In the genomic region with DNA sequence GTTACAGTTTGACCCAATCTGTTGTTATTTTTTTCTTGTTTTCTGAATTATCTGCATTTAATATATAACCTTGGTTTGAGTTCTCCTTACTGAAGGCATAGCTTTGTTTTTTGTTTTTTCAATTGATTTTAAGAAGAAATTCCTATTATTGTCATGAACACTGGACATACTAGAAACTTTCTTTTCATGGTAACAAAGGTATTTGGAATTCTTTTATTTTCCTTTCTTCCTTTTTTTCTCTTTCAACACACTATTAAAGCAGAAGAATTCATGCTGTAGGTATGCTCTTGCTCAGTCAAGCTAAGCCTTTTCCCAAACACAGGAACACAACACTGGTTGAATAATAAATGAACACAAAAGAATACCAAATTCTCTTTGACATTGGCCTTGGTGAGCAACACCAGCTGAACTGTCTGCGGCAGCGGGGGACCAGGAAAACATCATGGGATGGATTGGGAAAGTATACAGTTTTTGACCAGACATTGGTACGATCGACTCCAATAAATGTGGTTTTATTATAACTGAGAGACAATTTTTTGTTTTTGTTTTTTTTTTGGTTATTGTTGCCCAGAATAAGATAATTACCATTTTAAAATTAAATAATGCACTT, we compare ENCODE assay signal across 19 cellular contexts. TPM values are rescaled to one million over a fixed set of nuclear protein-coding genes. Genes with fewer than 3 reads are reported as not detected.
A peak's percentile ranks its signal among the peaks of the same experiment; 100 is the strongest.
DNase-seq lines count a peak whose midpoint lies in the region; ATAC-seq and TF ChIP-seq lines count a peak whose summit lies in the region.
"Had no signal": no experiment of that assay in that cellular context is flagged by ENCODE, and none has a peak within 500 bp of the region (broad histone marks: within the 10 kb centered on the region; RNA-seq: fewer than 3 reads in every experiment).

No MANE protein-coding gene starts in this region.

- H3K23ac ChIP-seq in H9 (ENCODE audit: insufficient read length, low read depth, low read length) (no peak overlapping the region), IMR-90 (ENCODE audit: low read depth, low read length) (no peak overlapping the region)

- H3K4me1 Mint-ChIP-seq in H9 (peaks cover 24 to 25% of the 10 kb centered on the region in 2 experiments), endodermal cell (peaks cover 2% of the 10 kb centered on the region), progenitor cell of endocrine pancreas (ENCODE audit: low read depth) (peaks cover 8% of the 10 kb centered on the region)

- H3K56ac ChIP-seq in H9 (ENCODE audit: insufficient read length, low read depth, low read length): no peak overlapping the region
- H3K56ac ChIP-seq in IMR-90 (ENCODE audit: extremely low read depth, insufficient read depth, low read length): 0 out of 2 replicates have a peak overlapping the region, but pooled peaks have one; percentile 17

- intact Hi-C loops in IMR-90 (cut with micrococcal nuclease): loop anchor here (5.0 kb wide), 1 partner anchor 33 kb away; no protein-coding TSS in a partner anchor

- H4K91ac ChIP-seq in H9 (ENCODE audit: insufficient read length, low read depth, low read length): no peak overlapping the region
- H4K91ac ChIP-seq in IMR-90 (ENCODE audit: insufficient read depth, low read depth, low read length): no peak overlapping the region

- in situ Hi-C loops in IMR-90 (cut with MboI; ENCODE audit: low sequenced_read_pairs): no loop called here

- H3T11ph ChIP-seq in H9 (ENCODE audit: low read length): no peak overlapping the region

- H3K36me3 Mint-ChIP-seq in H9 (ENCODE audit: insufficient read depth in 1 of 3, low read depth in 3 of 3) (peaks cover 54 to 82% (median 81%) of the 10 kb centered on the region in 3 experiments; a peak in 6 of 7 replicates), endodermal cell (ENCODE audit: low read depth) (peaks cover 76% of the 10 kb centered on the region), progenitor cell of endocrine pancreas (ENCODE audit: insufficient read depth) (peaks cover 36% of the 10 kb centered on the region)

- no peak overlapping the region for H2BK120ac ChIP-seq in H9 (ENCODE audit: low read depth, low read length, poor library complexity, severe bottlenecking)
- H2BK120ac ChIP-seq in IMR-90 (ENCODE audit: low read depth, low read length): no peak overlapping the region

- no peak for DNase-seq in H9
- no peak for DNase-seq in IMR-90
- no peak for DNase-seq in endodermal cell
- DNase-seq in progenitor cell of endocrine pancreas (ENCODE audit: low spot score, unreplicated experiment): no peak
- no peak for DNase-seq in SIG-M5 treated with dmso at 0.1 percent for 504 hours (lab: John Stamatoyannopoulos, UW; ENCODE audit: unreplicated experiment)
- DNase-seq: AML-193; CD4-positive, alpha-beta T cell; H7; KG1; MG63; NCI-H2029; NCI-H446; NCI-H524 treated with DMSO at 0.1 percent for 48 hours; NCI-H774; PC-3 had no signal

- H3K79me1 ChIP-seq in H9 (ENCODE audit: insufficient read depth, low read depth, low read length, poor library complexity, severe bottlenecking): no peaks in the 10 kb centered on the region
- no peaks in the 10 kb centered on the region; a peak in 2 of 4 replicates for H3K79me1 ChIP-seq in IMR-90 (ENCODE audit: low read depth in 1 of 2, low read length in 2 of 2)

- no peak overlapping the region for H3K18ac ChIP-seq in H9 (ENCODE audit: insufficient read length, low read depth, low read length)
- no peak overlapping the region for H3K18ac ChIP-seq in IMR-90 (ENCODE audit: low read depth, low read length)

- no peaks in the 10 kb centered on the region for H3K9me3 Mint-ChIP-seq in H9
- no peaks in the 10 kb centered on the region for H3K9me3 Mint-ChIP-seq in endodermal cell
- peaks cover 2% of the 10 kb centered on the region for H3K9me3 Mint-ChIP-seq in progenitor cell of endocrine pancreas (ENCODE audit: low read depth)
- H3K9me3 Mint-ChIP-seq: CD4-positive, alpha-beta T cell had no signal

- H2AK5ac ChIP-seq in H9 (ENCODE audit: insufficient read length, low read length) (no peak overlapping the region), IMR-90 (ENCODE audit: low read depth, low read length) (no peak overlapping the region)

- H4K8ac ChIP-seq in H9 (replicated peaks; ENCODE audit: insufficient read length, low read depth, low read length) (no peak overlapping the region), IMR-90 (ENCODE audit: low read depth in 2 of 2, low read length in 2 of 2) (no peak overlapping the region)

- H2BK20ac ChIP-seq in H9 (ENCODE audit: low read depth, low read length, poor library complexity, severe bottlenecking) (no peak overlapping the region), IMR-90 (ENCODE audit: low read depth, low read length) (no peak overlapping the region)

- H3K9ac ChIP-seq in H9 (ENCODE audit: extremely low read depth, insufficient read length, low read length): no peak overlapping the region
- no peak overlapping the region for H3K9ac ChIP-seq in IMR-90 (ENCODE audit: low read depth, low read length)
- H3K9ac ChIP-seq in endodermal cell (ENCODE audit: extremely low read depth, low read length, poor library complexity, severe bottlenecking): no peak overlapping the region
- H3K9ac ChIP-seq: BLaER1 treated with 17β-estradiol and CSF1 and Interleukin-3, amounts not matched to agents 10 nM and 100 nM had no signal

- no peak overlapping the region for H2BK12ac ChIP-seq in H9 (ENCODE audit: insufficient read length, low read depth, low read length)

- H4K5ac ChIP-seq in H9 (ENCODE audit: insufficient read length, low read depth, low read length): no peak overlapping the region
- H4K5ac ChIP-seq in IMR-90 (ENCODE audit: low read depth, low read length): no peak overlapping the region

- TF ChIP-seq RAD21 in IMR-90 (IDR thresholded peaks at IDR 0.05; ENCODE audit: low read length): no peak

- no peaks in the 10 kb centered on the region for H3K27me3 ChIP-seq in H9 (ENCODE audit: insufficient read depth, low read length)
- no peaks in the 10 kb centered on the region for H3K27me3 ChIP-seq in IMR-90 (ENCODE audit: control insufficient read depth, insufficient read depth, low read length)
- no peaks in the 10 kb centered on the region for H3K27me3 ChIP-seq in endodermal cell (ENCODE audit: control insufficient read depth, insufficient read depth, low read length, poor library complexity, severe bottlenecking)
- H3K27me3 ChIP-seq: BLaER1 treated with 17β-estradiol and CSF1 and Interleukin-3, amounts not matched to agents 10 nM and 100 nM; MG63; SJSA1 had no signal

- H2BK5ac ChIP-seq in H9 (ENCODE audit: insufficient read length, low read length) (no peak overlapping the region), IMR-90 (ENCODE audit: low read depth, low read length, poor library complexity, severe bottlenecking) (no peak overlapping the region)

- no peaks in the 10 kb centered on the region for H3K9me1 ChIP-seq in IMR-90 (ENCODE audit: insufficient read depth, low read length)

- H3K79me2 ChIP-seq in H9 (ENCODE audit: insufficient read depth, low read length): no peaks in the 10 kb centered on the region

- ATAC-seq in IMR-90 (ENCODE audit: low read depth) (no peak), HG03196 (IDR thresholded peaks at IDR 0.05; ENCODE audit: unreplicated experiment) (no peak), HG02678 (IDR thresholded peaks at IDR 0.05; ENCODE audit: unreplicated experiment) (no peak)
- ATAC-seq: PC-3 had no signal

- POLR2A ChIA-PET in IMR-90 (lab: Charles Lee; ENCODE audit: unreplicated experiment): no interaction called here

- H3K4me1 ChIP-seq in H9 (ENCODE audit: insufficient read depth, low read length) (no peaks in the 10 kb centered on the region), IMR-90 (ENCODE audit: control insufficient read depth, insufficient read depth, low read length) (no peaks in the 10 kb centered on the region), endodermal cell (ENCODE audit: control insufficient read depth, insufficient read depth, low read length) (no peaks in the 10 kb centered on the region)
- H3K4me1 ChIP-seq: BLaER1 treated with 17β-estradiol and CSF1 and Interleukin-3, amounts not matched to agents 10 nM and 100 nM; SJSA1 had no signal

- H3K23me2 ChIP-seq in H9 (ENCODE audit: insufficient read length, low read depth, low read length, poor library complexity, severe bottlenecking): no peaks in the 10 kb centered on the region

- H3K9me3 ChIP-seq in H9 (ENCODE audit: control insufficient read depth, low read depth, low read length) (no peaks in the 10 kb centered on the region), IMR-90 (ENCODE audit: control insufficient read depth, insufficient read depth, low read length) (no peaks in the 10 kb centered on the region), endodermal cell (ENCODE audit: control insufficient read depth, low read length) (peaks cover 2% of the 10 kb centered on the region)
- H3K9me3 ChIP-seq: MG63, SJSA1 had no signal

- H3K27ac Mint-ChIP-seq in H9 (peak overlapping the region in 2 of 3 experiments; percentile 42 to 52; a peak in 5 of 7 replicates), endodermal cell (peak overlapping the region; percentile 18), progenitor cell of endocrine pancreas (peak overlapping the region; percentile 80)
- H3K27ac Mint-ChIP-seq: CD4-positive, alpha-beta T cell had no signal

- H2BK15ac ChIP-seq in H9 (ENCODE audit: low read depth, low read length): no peak overlapping the region
- no peak overlapping the region for H2BK15ac ChIP-seq in IMR-90 (ENCODE audit: low read depth, low read length)

- H2AFZ ChIP-seq in H9 (ENCODE audit: low read length): no peak overlapping the region
- no peak overlapping the region for H2AFZ ChIP-seq in IMR-90 (replicated peaks; ENCODE audit: low read length, poor library complexity)

- H3K4me3 Mint-ChIP-seq in H9 (no peak overlapping the region), endodermal cell (no peak overlapping the region), progenitor cell of endocrine pancreas (ENCODE audit: low read depth) (no peak overlapping the region)
- H3K4me3 Mint-ChIP-seq: CD4-positive, alpha-beta T cell had no signal

- no peak overlapping the region for H2AK9ac ChIP-seq in IMR-90 (replicated peaks; ENCODE audit: low read depth, low read length, poor library complexity)

- H3K14ac ChIP-seq in H9 (ENCODE audit: insufficient read depth, low read length) (no peak overlapping the region), IMR-90 (replicated peaks; ENCODE audit: low read depth, low read length) (no peak overlapping the region)

- BruUV-seq in IMR-90 (replicated peaks; lab: Mats Ljungman, UMichigan): no TSS peak

- H3K4me2 ChIP-seq in H9 (ENCODE audit: insufficient read depth, insufficient read length, low read length): no peak overlapping the region
- H3K4me2 ChIP-seq in IMR-90 (ENCODE audit: low read depth, low read length): no peak overlapping the region
- H3K4me2 ChIP-seq: BLaER1 treated with 17β-estradiol and CSF1 and Interleukin-3, amounts not matched to agents 10 nM and 100 nM had no signal

- H3K4me3 ChIP-seq in IMR-90 (ENCODE audit: insufficient read depth, low read depth, low read length) (no peak overlapping the region), endodermal cell (ENCODE audit: low read length) (no peak overlapping the region)
- H3K4me3 ChIP-seq: BLaER1 treated with 17β-estradiol and CSF1 and Interleukin-3, amounts not matched to agents 10 nM and 100 nM; MG63; SJSA1 had no signal

- H3K27me3 Mint-ChIP-seq in H9 (ENCODE audit: low read depth) (no peaks in the 10 kb centered on the region), endodermal cell (ENCODE audit: insufficient read depth) (no peaks in the 10 kb centered on the region), progenitor cell of endocrine pancreas (no peaks in the 10 kb centered on the region)
- H3K27me3 Mint-ChIP-seq: CD4-positive, alpha-beta T cell had no signal

- H3K4ac ChIP-seq in H9 (ENCODE audit: low read depth, low read length) (no peak overlapping the region), IMR-90 (ENCODE audit: low read depth, low read length) (no peak overlapping the region)

- H3K27ac ChIP-seq in H9 (ENCODE audit: insufficient read length, low read depth, low read length) (no peak overlapping the region), IMR-90 (ENCODE audit: insufficient read depth, low read length) (no peak overlapping the region), endodermal cell (ENCODE audit: low read depth, low read length) (no peak overlapping the region)
- H3K27ac ChIP-seq: BLaER1 treated with 17β-estradiol and CSF1 and Interleukin-3, amounts not matched to agents 10 nM and 100 nM; SJSA1 had no signal

- peaks cover 17% of the 10 kb centered on the region for H3K36me3 ChIP-seq in IMR-90 (ENCODE audit: control insufficient read depth, insufficient read depth, low read length)
- H3K36me3 ChIP-seq in endodermal cell (ENCODE audit: control insufficient read depth, insufficient read depth, low read length): peaks cover 96% of the 10 kb centered on the region

- WGBS in H9 (ENCODE audit: extremely low coverage, insufficient read length, low lambda C conversion rate): no CpG with 5 or more reads among the region's 4 CpGs
- WGBS in IMR-90 (ENCODE audit: extremely low coverage in 2 of 2, insufficient read length in 1 of 2), 2 experiments: no CpG with 5 or more reads among the region's 4 CpGs
- WGBS in endodermal cell (ENCODE audit: insufficient coverage in 1 of 2, insufficient read length in 1 of 2), 2 experiments: 100% methylated on average over 1 to 4 of the region's 4 CpGs

- TF ChIP-seq CTCF in H9 (conservative IDR thresholded peaks at IDR 0.05) (no peak), IMR-90 (conservative IDR thresholded peaks at IDR 0.05; ENCODE audit: low read depth, low read length) (no peak), endodermal cell (conservative IDR thresholded peaks at IDR 0.05) (no peak), progenitor cell of endocrine pancreas (IDR thresholded peaks at IDR 0.05; ENCODE audit: unreplicated experiment) (no peak)

- CTCF ChIA-PET in IMR-90 (lab: Yijun Ruan, JAX): no interaction called here

- TF ChIP-seq POLR2A in IMR-90 (IDR thresholded peaks at IDR 0.05; ENCODE audit: low read depth, low read length): no peak

- dilution Hi-C loops in IMR-90 (cut with HindIII; ENCODE audit: low sequenced_read_pairs, unreplicated experiment): no loop called here

- no peaks in the 10 kb centered on the region for H4K20me1 ChIP-seq in H9 (ENCODE audit: control insufficient read depth, insufficient read depth, insufficient read length)
- no peaks in the 10 kb centered on the region for H4K20me1 ChIP-seq in IMR-90 (ENCODE audit: insufficient read depth, low read length)

RNA-seq across cellular contexts. Expression of a gene that starts 23.1 kb away (rescaled TPM):
- total RNA-seq in H9 (2021) (164 and 168 TPM in 2 replicates), IMR-90 (2012; rRNA removed) (29.4 and 58.3 TPM in 2 replicates), endodermal cell (100 to 1,000 TPM; 139 to 160 TPM), progenitor cell of endocrine pancreas (143 and 156 TPM in 2 replicates)
- 20.8 and 24.8 TPM in 2 replicates for polyA plus RNA-seq in IMR-90 (2012; rRNA removed)
- polyA plus RNA-seq in IMR-90 (2012; cell fraction: cytosol; rRNA removed): 1.1 and 2.4 TPM in 2 replicates
- 4.6 and 45.9 TPM in 2 replicates for polyA plus RNA-seq in IMR-90 (2012; cell fraction: nucleus; rRNA removed; ENCODE audit: low replicate concordance)
- 117 TPM for polyA plus RNA-seq in endodermal cell (2013, experiment 1 of 2)
- polyA plus RNA-seq in endodermal cell (2013, experiment 2 of 2): 121 TPM

Comparison
In these comparisons a context has a peak if more than half of its experiments do, and no peak if none do; other contexts are left out.
1. H3K27ac Mint-ChIP-seq: peak in every context shown above with its lines; median percentile 80 in progenitor cell of endocrine pancreas; 47 in H9; 18 in endodermal cell.